Comparison of ENCODE assay signal across 18 cellular contexts in genomic region chr13:80345771-80346510, GRCh38. TPM values are rescaled to one million over a fixed set of nuclear protein-coding genes. Genes with fewer than 3 reads are reported as not detected.
"Had no signal": no experiment of that assay in that cellular context is flagged by ENCODE, and none has a peak within 500 bp of the region (broad histone marks: within the 10 kb centered on the region; RNA-seq: fewer than 3 reads in every experiment).

No MANE protein-coding gene starts in this region.

- FAIRE-seq: keratinocyte, pancreas had no signal

- H3K4me3 ChIP-seq: gastroesophageal sphincter, lower lobe of right lung, pancreas, tibial artery, vagina had no signal

- DNase-seq: activated B cell treated with CpG ODN at 0.5 μM for 24 hours; activated CD4-positive, alpha-beta T cell treated with anti-CD3 and anti-CD28 coated beads for 48 hours; activated CD8-positive, alpha-beta T cell treated with anti-CD3 and anti-CD28 coated beads for 36 hours; activated naive CD8-positive, alpha-beta T cell treated with anti-CD3 and anti-CD28 coated beads for 36 hours; activated T-cell treated with anti-CD3 and anti-CD28 coated beads, Interleukin-2, amount 50 U/mL, for 48 hours; amygdala; effector memory CD8-positive, alpha-beta T cell; lower lobe of right lung; pancreas; stimulated activated CD4-positive, alpha-beta T cell treated with anti-CD3 and anti-CD28 coated beads, Interleukin-4, amount 100 ng/mL, for 1 hour; stimulated activated naive CD4-positive, alpha-beta T cell; SW 1271; tibial artery had no signal

- H3K27me3 ChIP-seq: gastroesophageal sphincter, pancreas, tibial artery, vagina had no signal

- H3K9me3 ChIP-seq: gastroesophageal sphincter, lower lobe of right lung, pancreas, tibial artery, vagina had no signal

- H3K4me1 ChIP-seq: pancreas had no signal

- H3K36me3 ChIP-seq: gastroesophageal sphincter, lower lobe of right lung, pancreas, tibial artery, vagina had no signal

- H3K27ac ChIP-seq: epithelial cell of prostate, lower lobe of right lung, pancreas, tibial artery, vagina had no signal

- ATAC-seq: activated CD8-positive, alpha-beta T cell treated with anti-CD3 and anti-CD28 coated beads for 36 hours; effector memory CD8-positive, alpha-beta T cell; gastroesophageal sphincter; lower lobe of right lung; pancreas had no signal

RNA-seq across cellular contexts. Expression of gene SPRY2, which starts 5.0 kb away (rescaled TPM):
- total RNA-seq: T-helper 2 cell treated with Interferon-gamma antibody and Interleukin-4, amounts not matched to agents 100 ng/mL and 5 ng/mL, for 36 hours had no signal
